In the genomic region with DNA sequence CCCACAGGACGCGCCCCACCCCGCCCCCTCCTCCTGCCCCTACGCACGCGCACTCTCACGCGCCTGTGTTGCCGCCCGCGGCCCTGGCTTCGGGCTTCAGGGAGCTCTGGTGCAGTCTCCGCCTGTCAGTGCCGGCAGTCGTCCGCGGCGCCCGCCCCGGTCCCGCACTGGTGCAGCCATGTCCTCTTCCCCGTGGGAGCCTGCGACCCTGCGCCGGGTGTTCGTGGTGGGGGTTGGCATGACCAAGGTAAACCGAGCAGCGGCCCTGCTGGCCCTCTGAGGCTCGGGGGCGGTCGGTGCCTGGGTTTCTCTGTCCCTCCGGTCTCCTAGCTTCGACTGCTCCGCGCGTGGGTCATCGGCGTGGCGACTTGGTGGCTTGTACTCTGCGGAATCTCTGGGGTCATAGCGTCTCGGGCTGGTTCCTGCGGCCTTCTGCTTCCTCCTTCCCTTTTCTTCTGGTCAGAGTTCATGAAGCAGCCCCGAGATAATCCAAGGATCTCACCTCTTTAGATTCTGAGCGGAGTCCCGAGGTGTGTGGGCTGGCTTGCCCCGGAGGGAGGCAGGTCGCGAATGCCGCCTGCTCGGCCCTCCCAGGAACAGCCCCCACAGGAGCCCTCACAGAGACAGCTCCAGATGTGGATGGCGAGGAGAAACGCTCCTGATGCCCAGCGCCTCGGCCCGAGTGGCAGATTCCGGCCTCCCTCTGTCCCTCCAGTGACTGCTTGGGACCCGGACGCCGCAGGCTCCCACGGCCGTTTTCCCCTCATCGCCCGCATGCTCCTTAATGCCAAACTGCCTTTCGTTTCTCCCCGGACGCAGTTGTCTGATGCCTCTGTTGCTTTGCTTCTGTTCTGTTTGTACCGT, we compare ENCODE assay signal across 8 cellular contexts. TPM values are rescaled to one million over a fixed set of nuclear protein-coding genes. Genes with fewer than 3 reads are reported as not detected.
A peak's percentile ranks its signal among the peaks of the same experiment; 100 is the strongest.
DNase-seq lines count a peak whose midpoint lies in the region; ATAC-seq, FAIRE-seq and TF ChIP-seq lines count a peak whose summit lies in the region.

A gene with protein sequence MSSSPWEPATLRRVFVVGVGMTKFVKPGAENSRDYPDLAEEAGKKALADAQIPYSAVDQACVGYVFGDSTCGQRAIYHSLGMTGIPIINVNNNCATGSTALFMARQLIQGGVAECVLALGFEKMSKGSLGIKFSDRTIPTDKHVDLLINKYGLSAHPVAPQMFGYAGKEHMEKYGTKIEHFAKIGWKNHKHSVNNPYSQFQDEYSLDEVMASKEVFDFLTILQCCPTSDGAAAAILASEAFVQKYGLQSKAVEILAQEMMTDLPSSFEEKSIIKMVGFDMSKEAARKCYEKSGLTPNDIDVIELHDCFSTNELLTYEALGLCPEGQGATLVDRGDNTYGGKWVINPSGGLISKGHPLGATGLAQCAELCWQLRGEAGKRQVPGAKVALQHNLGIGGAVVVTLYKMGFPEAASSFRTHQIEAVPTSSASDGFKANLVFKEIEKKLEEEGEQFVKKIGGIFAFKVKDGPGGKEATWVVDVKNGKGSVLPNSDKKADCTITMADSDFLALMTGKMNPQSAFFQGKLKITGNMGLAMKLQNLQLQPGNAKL (plus strand): TSS at position 58 of the 864 bp plus-strand sequence. CDS start 121 bp downstream, at position 179.

- peak within 1 kb of the TSS; percentile 84 for H3K27ac ChIP-seq in VCaP
- peak within 1 kb of the TSS; percentile 57 to 74 for H3K27ac ChIP-seq in small intestine (ENCODE audit: low read depth in 1 of 2, low read length in 1 of 2)

- FAIRE-seq in H54 (lab: Jason Lieb, UNC) (no peak), small intestine (lab: Jason Lieb, UNC) (no peak)

- TF ChIP-seq CTCF in VCaP (conservative IDR thresholded peaks at IDR 0.05) = no peak

- WGBS in small intestine, 3 donors = 0 to 1% (median 1%) methylated on average over 63 to 68 of the region's 68 CpGs

- in situ Hi-C loops in T47D (cut with HindIII; ENCODE audit: low pct_unique_long_range_greater_than_20kb, low sequenced_read_pairs) = no loop called here

- peak within 1 kb of the TSS; percentile 76 to 80 for H3K4me3 ChIP-seq in small intestine (ENCODE audit: low read depth in 1 of 2, low read length in 2 of 2)

- H3K27me3 ChIP-seq in small intestine (ENCODE audit: control insufficient read depth in 2 of 2, insufficient read depth in 2 of 2, low read length in 2 of 2) = no peaks in the 10 kb centered on the region

- peak; percentile 86 for TF ChIP-seq POLR2A in H54 (IDR thresholded peaks at IDR 0.05; ENCODE audit: low read depth, low read length)

- peak; percentile 37 for DNase-seq in DMS 273 treated with DMSO at 0.1 percent for 48 hours (lab: John Stamatoyannopoulos, UW)
- DNase-seq in H54 (ENCODE audit: insufficient read length, low spot score) = peak; percentile 86
- DNase-seq in NCI-H128 (lab: John Stamatoyannopoulos, UW; ENCODE audit: unreplicated experiment) = peak; percentile 73
- DNase-seq in T47D (ENCODE audit: low read depth in 1 of 2, low spot score in 1 of 2) = peak; percentile 56 to 74
- DNase-seq in iPS-NIHi11 (ENCODE audit: low spot score) = peak; percentile 92
- DNase-seq in small intestine = peak; percentile 83

- H3K4me1 ChIP-seq in small intestine (ENCODE audit: control insufficient read depth in 2 of 2, insufficient read depth in 1 of 2, low read depth in 1 of 2, low read length in 1 of 2) = peaks cover 0 to 2% of the 10 kb centered on the region in 2 donors

- no peaks in the 10 kb centered on the region for H3K36me3 ChIP-seq in small intestine (ENCODE audit: control insufficient read depth in 2 of 2, insufficient read depth in 2 of 2, low read length in 2 of 2)

- ATAC-seq in HG03378 (IDR thresholded peaks at IDR 0.05; ENCODE audit: unreplicated experiment) = no peak

- H3K9me3 ChIP-seq in small intestine (ENCODE audit: control insufficient read depth, low read depth) = no peaks in the 10 kb centered on the region

RNA-seq across cellular contexts. Expression of the gene that starts here (rescaled TPM):
- polyA plus RNA-seq in small intestine = 100 to 1,000 TPM; 239 to 852 (median 488) TPM

Comparison
In these comparisons a context has a peak if more than half of its experiments do, and no peak if none do; other contexts are left out.
1. DNase-seq: peak in every context shown above with its lines; median percentile 92 in iPS-NIHi11; 86 in H54; 83 in small intestine; 73 in NCI-H128; 65 in T47D; 37 in DMS 273 treated with DMSO at 0.1 percent for 48 hours.